ENCODE assay signal across 27 cellular contexts in genomic region chr9:130483281-130483949, GRCh38. TPM values are rescaled to one million over a fixed set of nuclear protein-coding genes. Genes with fewer than 3 reads are reported as not detected.
DNase-seq lines count a peak whose midpoint lies in the region; ATAC-seq, FAIRE-seq and TF ChIP-seq lines count a peak whose summit lies in the region.
"Had no signal": no experiment of that assay in that cellular context is flagged by ENCODE, and none has a peak within 500 bp of the region (broad histone marks: within the 10 kb centered on the region; RNA-seq: fewer than 3 reads in every experiment).

No MANE protein-coding gene starts in this region.

- H3K27me3 Mint-ChIP-seq in WTC11 (ENCODE audit: low read depth), result no peaks in the 10 kb centered on the region

- TF ChIP-seq CTCF in D721Med (IDR thresholded peaks at IDR 0.05; ENCODE audit: insufficient read depth, missing control alignments), result no peak
- TF ChIP-seq CTCF in WTC11 (IDR thresholded peaks at IDR 0.05), result no peak

- H3K27ac Mint-ChIP-seq in WTC11, result no peak overlapping the region
- H3K27ac Mint-ChIP-seq: activated naive CD4-positive, alpha-beta T cell treated with anti-CD3 and anti-CD28 coated beads for 36 hours; activated T-helper 1 cell treated with anti-CD3 and anti-CD28 coated beads, Interleukin-12 subunit alpha, Interleukin-12 subunit beta, Interleukin-2, Interleukin-4 antibody, amounts not matched to agents 30 ng/mL and 10 ng/mL and 1 ng/mL, durations not matched to agents 14 hours and 24 hours and 36 hours; HFFc6; type B pancreatic cell had no signal

- in situ Hi-C loops in G401 (cut with HindIII; ENCODE audit: low sequenced_read_pairs), result no loop called here

- H3K9me3 Mint-ChIP-seq in WTC11, result no peaks in the 10 kb centered on the region
- H3K9me3 Mint-ChIP-seq: activated naive CD4-positive, alpha-beta T cell treated with anti-CD3 and anti-CD28 coated beads for 36 hours; activated T-helper 1 cell treated with anti-CD3 and anti-CD28 coated beads, Interleukin-12 subunit alpha, Interleukin-12 subunit beta, Interleukin-2, Interleukin-4 antibody, amounts not matched to agents 30 ng/mL and 10 ng/mL and 1 ng/mL, durations not matched to agents 14 hours and 24 hours and 36 hours; HFFc6; type B pancreatic cell had no signal

- CTCF ChIA-PET in WTC11 (lab: Charles Lee), result no interaction called here

- DNase-seq in D721Med (ENCODE audit: insufficient read length, low spot score) (peak; percentile 89), NCI-H2171 (lab: John Stamatoyannopoulos, UW) (peak; percentile 34), WTC11 (ENCODE audit: low spot score) (no peak), left kidney (ENCODE audit: low read depth, low spot score) (peak; percentile 70), G401 (ENCODE audit: low spot score) (no peak), EL (no peak), substantia nigra (lab: John Stamatoyannopoulos, UW) (no peak), cardiac septum (ENCODE audit: low spot score) (no peak)
- DNase-seq: activated CD4-positive, CD25-positive, alpha-beta regulatory T cell; activated naive CD4-positive, alpha-beta T cell treated with anti-CD3 and anti-CD28 coated beads for 36 hours; adrenal gland; BE2C; effector CD8-positive, alpha-beta T cell; erythroblast; HFFc6; Kasumi-1; NCI-H187 treated with DMSO at 0.1 percent for 48 hours; NCI-H446 treated with DMSO at 0.1 percent for 48 hours; NK-92 treated with Interleukin-12 subunit alpha and Interleukin-12 subunit beta, amount 100 ng/mL, for 24 hours; PC-9; right lobe of liver; SHP77 treated with DMSO at 0.1 percent for 48 hours; stimulated activated CD4-positive, alpha-beta T cell treated with anti-CD3 and anti-CD28 coated beads, Interleukin-2, amount 100 ng/mL, for 48 hours; T1000 had no signal

- H3K4me1 Mint-ChIP-seq in WTC11, result 0 out of 2 replicates have a peak, but pooled peaks cover 3% of the 10 kb centered on the region

- H3K4me3 Mint-ChIP-seq in WTC11, result no peak overlapping the region
- H3K4me3 Mint-ChIP-seq: activated naive CD4-positive, alpha-beta T cell treated with anti-CD3 and anti-CD28 coated beads for 36 hours; activated T-helper 1 cell treated with anti-CD3 and anti-CD28 coated beads, Interleukin-12 subunit alpha, Interleukin-12 subunit beta, Interleukin-2, Interleukin-4 antibody, amounts not matched to agents 30 ng/mL and 10 ng/mL and 1 ng/mL, durations not matched to agents 14 hours and 24 hours and 36 hours; HFFc6; type B pancreatic cell had no signal

- intact Hi-C loops in cardiac septum (cut with DNase I), result no loop called here

- no peak for FAIRE-seq in D721Med (lab: Jason Lieb, UNC)

- no peaks in the 10 kb centered on the region for H3K36me3 Mint-ChIP-seq in WTC11
- H3K36me3 Mint-ChIP-seq: type B pancreatic cell had no signal

- H3K27ac ChIP-seq in substantia nigra (ENCODE audit: low read depth, low read length, poor library complexity, severe bottlenecking), result no peak overlapping the region
- H3K27ac ChIP-seq: adrenal gland, neutrophil, PC-9, right lobe of liver had no signal

- POLR2A ChIA-PET in WTC11 (lab: Charles Lee), result no interaction called here

- ATAC-seq in WTC11, result peak; percentile 47

TF ChIP-seq in WTC11, 78 proteins besides CTCF, POLR2A, EP300 and RAD21:
- TF ChIP-seq ZNF263 (CRISPR knock-in tag; IDR thresholded peaks at IDR 0.05; ENCODE audit: low read depth) (peak; percentile 77; the same call in 1 of the 2 replicates), MLX (CRISPR knock-in tag; IDR thresholded peaks at IDR 0.05) (no peak), TP53 (CRISPR knock-in tag; IDR thresholded peaks at IDR 0.05) (no peak), ZMAT4 (CRISPR knock-in tag; IDR thresholded peaks at IDR 0.05) (no peak)

RNA-seq across cellular contexts. Expression of gene ASS1, which starts 38.7 kb away (rescaled TPM):
- total RNA-seq in WTC11 (2021) (71.0 to 95.7 TPM (median 74.2 TPM) in 3 replicates), cardiac septum (53.7 TPM)
- 0.31 and 2.8 TPM in 2 replicates for total RNA-seq in G401 (2014; rRNA removed; shearing (Covaris generic))

Comparison
In these comparisons a context has a peak if more than half of its experiments do, and no peak if none do; other contexts are left out.
1. DNase-seq: peak in D721Med (single experiment), NCI-H2171 (single experiment) and left kidney (single experiment); none in WTC11 (single experiment), G401 (single experiment), EL (single experiment), substantia nigra (0 of 49) and cardiac septum (single experiment).
2. RNA of gene ASS1, which starts 38.7 kb away (total RNA-seq): 71.0 to 95.7 TPM in WTC11 and 53.7 TPM in cardiac septum (single experiment); 0.31 to 2.8 TPM in G401; every median in the first group is over 10 times any median in the second.